Comparison of ENCODE assay signal across 1 cellular context in the genomic region with DNA sequence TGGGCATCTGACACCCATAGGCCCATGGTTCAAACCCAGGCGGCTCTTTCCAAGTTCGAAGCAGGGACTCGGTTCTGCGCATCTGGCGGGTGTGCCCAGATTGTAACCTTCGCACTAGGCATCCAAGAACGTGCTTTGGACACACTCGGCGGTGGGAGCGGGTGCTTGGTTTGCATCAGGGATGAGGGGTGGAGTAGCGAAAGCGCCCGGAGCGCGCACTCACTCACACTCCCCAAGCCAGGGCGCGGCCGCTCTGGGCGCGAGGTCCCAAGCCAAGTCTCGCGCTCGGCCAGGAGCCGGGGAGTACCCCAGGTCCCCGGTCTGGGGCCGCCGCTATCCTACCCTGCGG.
TF ChIP-seq lines count a peak whose summit lies in the region.

No MANE protein-coding gene starts in this region.

TF ChIP-seq in endothelial cell of umbilical vein, 7 proteins besides CTCF, POLR2A, EP300 and RAD21 (continued from another document):
- no peak for TF ChIP-seq MYC (IDR thresholded peaks at IDR 0.05; ENCODE audit: low read depth, low read length)
- no peak for TF ChIP-seq GATA2 (IDR thresholded peaks at IDR 0.05; ENCODE audit: insufficient read depth, insufficient read length, low read depth, low read length)
- TF ChIP-seq JUN (IDR thresholded peaks at IDR 0.05; ENCODE audit: borderline replicate concordance, insufficient read depth, insufficient read length, low read depth) = no peak
- no peak for TF ChIP-seq POLR2AphosphoS5 (IDR thresholded peaks at IDR 0.05; ENCODE audit: insufficient read depth, low read depth, low read length)
- no peak for TF ChIP-seq FOS (IDR thresholded peaks at IDR 0.05; ENCODE audit: borderline replicate concordance, insufficient read depth, low read length)
- TF ChIP-seq EZH2 (IDR thresholded peaks at IDR 0.05; ENCODE audit: borderline replicate concordance, low read depth, low read length, severe bottlenecking) = no peak
